10 cellular contexts compared by ENCODE assay signal in the genomic region with DNA sequence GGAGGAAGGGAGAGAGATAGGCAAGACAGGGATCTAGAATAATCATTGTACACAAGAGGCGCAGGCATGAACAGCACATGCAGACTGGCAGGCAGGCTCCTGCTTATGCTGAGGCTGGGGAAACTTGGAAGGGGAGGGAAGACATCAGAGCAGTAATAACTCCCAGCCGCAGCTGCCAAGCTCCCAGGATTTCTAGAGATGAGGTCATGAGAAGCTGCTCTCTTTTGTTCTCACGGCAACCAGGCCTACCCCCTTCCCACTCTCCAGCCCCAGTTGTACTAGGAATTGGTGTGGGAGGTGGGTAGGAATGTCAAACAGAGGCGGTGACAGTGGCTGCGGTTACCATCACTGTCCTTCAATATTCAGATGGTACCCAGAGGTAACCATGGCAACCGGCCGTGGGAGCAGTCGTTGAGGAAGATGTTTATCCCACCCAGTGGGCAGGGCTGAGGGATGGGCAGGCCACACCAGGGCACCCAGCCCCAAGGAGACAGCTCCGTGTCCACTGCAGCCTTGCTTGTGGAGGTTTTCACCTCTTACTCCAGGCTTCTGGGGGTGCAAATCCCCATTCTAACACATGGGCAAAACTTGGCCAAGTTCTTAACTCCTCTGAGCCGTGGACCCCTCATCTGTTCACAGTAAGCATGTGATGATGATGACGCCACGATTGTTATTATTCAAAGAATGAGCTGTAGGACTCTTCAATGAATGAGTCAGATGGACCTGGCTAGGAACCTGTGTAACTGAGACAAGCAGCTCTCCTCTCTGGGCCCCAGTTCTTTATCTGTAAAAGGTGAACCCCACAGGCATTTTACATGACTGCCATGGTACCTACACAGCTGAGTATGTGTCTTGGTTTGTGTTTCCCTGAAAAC.
A peak's percentile ranks its signal among the peaks of the same experiment; 100 is the strongest.
DNase-seq lines count a peak whose midpoint lies in the region; ATAC-seq, FAIRE-seq and TF ChIP-seq lines count a peak whose summit lies in the region.
"Had no signal": no experiment of that assay in that cellular context is flagged by ENCODE, and none has a peak within 500 bp of the region (broad histone marks: within the 10 kb centered on the region; RNA-seq: fewer than 3 reads in every experiment).

No MANE protein-coding gene starts in this region.

- 67 to 88% methylated on average over 6 to 8 of the region's 12 CpGs for WGBS in mesodermal cell (ENCODE audit: insufficient coverage in 2 of 2), 2 experiments

- DNase-seq in HCEC 1CT (peak; percentile 25), bronchial epithelial cell (ENCODE audit: low read depth) (peak; percentile 34), GM10266 (ENCODE audit: extremely low spot score) (no peak), NCI-H2029 (lab: John Stamatoyannopoulos, UW) (no peak)
- DNase-seq: activated CD4-positive, alpha-beta T cell treated with anti-CD3 and anti-CD28 coated beads, Interleukin-2, amount 10 ng/mL, durations not matched to agents 24 days and 14 days; NCI-H2029 treated with DMSO at 0.1 percent for 48 hours had no signal

- H3K4me3 ChIP-seq in BLaER1 (no peak overlapping the region), bronchial epithelial cell (ENCODE audit: low read depth, low read length) (no peak overlapping the region), mesodermal cell (ENCODE audit: extremely low read depth, insufficient read depth, low read length, poor library complexity, severe bottlenecking) (no peak overlapping the region)

- no peaks in the 10 kb centered on the region for H4K20me1 ChIP-seq in BLaER1

- H3K27ac ChIP-seq in BLaER1 (no peak overlapping the region), mesodermal cell (ENCODE audit: low read depth, low read length, severe bottlenecking) (peak overlapping the region; percentile 66)

- no peak for FAIRE-seq in bronchial epithelial cell (lab: Jason Lieb, UNC)

- H3K27me3 ChIP-seq in BLaER1 (no peaks in the 10 kb centered on the region), bronchial epithelial cell (ENCODE audit: control insufficient read depth, insufficient read depth, low read length) (no peaks in the 10 kb centered on the region)

- no peak for ATAC-seq in HG03159 (IDR thresholded peaks at IDR 0.05; ENCODE audit: unreplicated experiment)
- no peak for ATAC-seq in GM18520 (IDR thresholded peaks at IDR 0.05; ENCODE audit: unreplicated experiment)

- H3K4me1 ChIP-seq in BLaER1 (peaks cover 13% of the 10 kb centered on the region), mesodermal cell (ENCODE audit: control insufficient read depth, insufficient read depth, low read length, poor library complexity, severe bottlenecking) (peaks cover 19% of the 10 kb centered on the region)

- H3K4me2 ChIP-seq in BLaER1 = peak overlapping the region; percentile 63; the same call in 1 of the 2 replicates

- peaks cover 11% of the 10 kb centered on the region for H3K9me3 ChIP-seq in BLaER1
- peaks cover 6% of the 10 kb centered on the region for H3K9me3 ChIP-seq in mesodermal cell (ENCODE audit: control insufficient read depth, low read length)

- no peak overlapping the region for H3K9ac ChIP-seq in BLaER1

- no peak for TF ChIP-seq CTCF in bronchial epithelial cell (IDR thresholded peaks at IDR 0.05; ENCODE audit: insufficient read depth, low read length, severe bottlenecking)
- TF ChIP-seq CTCF in GM10266 (IDR thresholded peaks at IDR 0.05; ENCODE audit: control insufficient read depth, insufficient read depth, low read depth, missing control alignments) = no peak

- H3K36me3 ChIP-seq in BLaER1 = no peaks in the 10 kb centered on the region
- no peaks in the 10 kb centered on the region for H3K36me3 ChIP-seq in bronchial epithelial cell (ENCODE audit: control insufficient read depth, insufficient read depth, low read length)
- no peaks in the 10 kb centered on the region for H3K36me3 ChIP-seq in mesodermal cell (ENCODE audit: control insufficient read depth, insufficient read depth, low read length)

Comparison
In these comparisons a context has a peak if more than half of its experiments do, and no peak if none do; other contexts are left out.
1. DNase-seq: peak in HCEC 1CT (single experiment) and bronchial epithelial cell (single experiment); none in GM10266 (single experiment) and NCI-H2029 (single experiment).